ENCODE assay signal across 19 cellular contexts in the genomic region with DNA sequence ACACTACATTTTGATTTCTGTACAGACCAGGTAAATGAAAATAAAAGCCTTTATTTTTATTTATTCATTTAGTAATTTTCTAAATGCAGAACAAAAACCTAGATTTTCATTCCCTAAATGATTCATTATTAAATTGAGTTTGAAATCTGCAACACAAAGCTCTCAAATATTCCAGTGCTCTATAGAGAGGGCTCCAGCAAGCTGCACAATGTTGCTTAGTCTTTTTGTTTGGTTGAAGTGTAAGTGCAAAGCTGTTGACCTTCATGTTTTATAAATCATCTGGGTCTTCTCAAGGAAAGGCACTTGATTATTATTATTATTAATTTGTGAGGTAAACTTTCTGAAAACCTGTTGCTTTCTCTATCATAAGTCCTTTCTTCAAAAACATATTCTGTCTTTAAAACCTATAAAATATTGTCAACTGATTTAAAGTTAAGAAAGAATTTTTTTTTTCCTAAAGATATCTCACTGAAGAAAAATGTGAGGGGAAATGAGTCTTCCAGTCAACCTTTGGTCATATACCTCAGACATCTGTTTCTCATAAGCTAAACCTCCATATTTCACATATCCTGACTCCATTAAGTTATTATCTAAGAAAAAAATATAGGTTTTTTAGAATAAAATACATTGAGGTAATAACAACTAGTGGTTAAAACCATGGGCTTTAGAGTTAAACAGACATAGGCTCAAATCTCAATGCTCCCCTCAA.
"Had no signal": no experiment of that assay in that cellular context is flagged by ENCODE, and none has a peak within 500 bp of the region (broad histone marks: within the 10 kb centered on the region; RNA-seq: fewer than 3 reads in every experiment).

No MANE protein-coding gene starts in this region.

- H3K36me3 ChIP-seq: lower lobe of right lung, neutrophil, right atrium auricular region, spleen, transverse colon had no signal

- DNase-seq: activated CD4-positive, alpha-beta T cell treated with anti-CD3 and anti-CD28 coated beads, Interleukin-2, amount 50 U/mL, for 48 hours; activated CD4-positive, CD25-positive, alpha-beta regulatory T cell treated with anti-CD3 and anti-CD28 coated beads, Interleukin-2, amount 50 U/mL, for 72 hours; activated effector memory CD4-positive, alpha-beta T cell treated with anti-CD3 and anti-CD28 coated beads, Interleukin-2, amount 50 U/mL, for 16 hours; activated naive CD8-positive, alpha-beta T cell treated with anti-CD3 and anti-CD28 coated beads for 36 hours; activated T-cell treated with anti-CD3 and anti-CD28 coated beads, Interleukin-2, amount 50 U/mL, for 4 hours; anterior cingulate cortex; hippocampal formation; kidney glomerular epithelial cell; lower lobe of right lung; naive thymus-derived CD4-positive, alpha-beta T cell; spleen; stimulated activated CD4-positive, alpha-beta T cell treated with anti-CD3 and anti-CD28 coated beads, Interleukin-1b, Interleukin-23, amount 100 ng/mL, for 48 hours; substantia nigra; SW 1271; transverse colon had no signal

- H3K4me1 ChIP-seq: lower lobe of right lung, right atrium auricular region, spleen, transverse colon had no signal

- ATAC-seq: activated T-cell treated with anti-CD3 and anti-CD28 coated beads, Interleukin-2, amount 50 U/mL, for 4 hours; esophagus mucosa; lower lobe of right lung; naive thymus-derived CD4-positive, alpha-beta T cell; stimulated activated memory B cell treated with anti-CD40 and anti-IgM and Interleukin-4, amounts not matched to agents 10 μg/mL and 1 μg/mL and 100 μg/mL, for 72 hours had no signal

- H3K27me3 ChIP-seq: neutrophil, right atrium auricular region, spleen, transverse colon had no signal

- H3K9me3 ChIP-seq: lower lobe of right lung, neutrophil, right atrium auricular region, transverse colon had no signal

- H3K4me3 ChIP-seq: lower lobe of right lung, right atrium auricular region, spleen, transverse colon had no signal
